ENCODE assay signal across 9 cellular contexts in genomic region chr11:73983764-73984543, GRCh38. TPM values are rescaled to one million over a fixed set of nuclear protein-coding genes. Genes with fewer than 3 reads are reported as not detected.
DNase-seq lines count a peak whose midpoint lies in the region; ATAC-seq and TF ChIP-seq lines count a peak whose summit lies in the region.
"Had no signal": no experiment of that assay in that cellular context is flagged by ENCODE, and none has a peak within 500 bp of the region (broad histone marks: within the 10 kb centered on the region; RNA-seq: fewer than 3 reads in every experiment).

No MANE protein-coding gene starts in this region.

- ATAC-seq in memory B cell (ENCODE audit: low read depth) (no peak), GM18868 (IDR thresholded peaks at IDR 0.05; ENCODE audit: unreplicated experiment) (no peak)

- H3K27me3 ChIP-seq in Caco-2 (replicated peaks; ENCODE audit: control insufficient read depth, insufficient read depth, low read length): no peaks in the 10 kb centered on the region
- H3K27me3 ChIP-seq in adrenal gland: no peaks in the 10 kb centered on the region
- no peaks in the 10 kb centered on the region for H3K27me3 ChIP-seq in vagina

- H3K9me3 Mint-ChIP-seq in Caco-2 (ENCODE audit: unreplicated experiment) (no peaks in the 10 kb centered on the region), memory B cell (no peaks in the 10 kb centered on the region)

- H3K4me3 ChIP-seq in Caco-2 (ENCODE audit: low read depth, low read length) (peak overlapping the region; percentile 55), NB4 (ENCODE audit: low read depth, low read length) (peak overlapping the region; percentile 54), adrenal gland (peak overlapping the region in 1 of 4 donors; percentile 70), vagina (peak overlapping the region; percentile 60 to 64)

- peaks cover 15% of the 10 kb centered on the region for H3K4me1 ChIP-seq in Caco-2
- H3K4me1 ChIP-seq in adrenal gland (replicated peaks in 1 of 2): peaks cover 9 to 11% of the 10 kb centered on the region in 2 donors
- peaks cover 17% of the 10 kb centered on the region for H3K4me1 ChIP-seq in vagina

- H3K27ac Mint-ChIP-seq in Caco-2 (ENCODE audit: unreplicated experiment) (peak overlapping the region; percentile 95), memory B cell (peak overlapping the region; percentile 98)

- peak overlapping the region; percentile 91 for H3K4me3 Mint-ChIP-seq in Caco-2 (ENCODE audit: unreplicated experiment)
- H3K4me3 Mint-ChIP-seq in memory B cell: peak overlapping the region; percentile 99

- H3K36me3 ChIP-seq in Caco-2 (ENCODE audit: control insufficient read depth, insufficient read depth, low read length): peaks cover 9% of the 10 kb centered on the region
- H3K36me3 ChIP-seq in adrenal gland (replicated peaks in 1 of 2): no peaks in the 10 kb centered on the region
- no peaks in the 10 kb centered on the region for H3K36me3 ChIP-seq in vagina

- peaks cover 32% of the 10 kb centered on the region for H3K36me3 Mint-ChIP-seq in Caco-2 (ENCODE audit: insufficient read depth, unreplicated experiment)
- H3K36me3 Mint-ChIP-seq in memory B cell: peaks cover 27% of the 10 kb centered on the region

- H3K27ac ChIP-seq in adrenal gland (peak overlapping the region in 4 of 5 donors; percentile 82 to 91 (median 88)), vagina (peak overlapping the region; percentile 31)

- H3K9me3 ChIP-seq in Caco-2 (no peaks in the 10 kb centered on the region), adrenal gland (replicated peaks in 1 of 3) (no peaks in the 10 kb centered on the region), vagina (no peaks in the 10 kb centered on the region)
- H3K9me3 ChIP-seq: mucosa of descending colon had no signal

- BruUV-seq in Caco-2 (replicated peaks; lab: Mats Ljungman, UMichigan): TSS peak; percentile 89

- DNase-seq in Caco-2 (peak; percentile 48 to 59), NB4 (ENCODE audit: low read depth) (peak; percentile 78), adrenal gland (no peak), memory B cell (ENCODE audit: low spot score in 2 of 2) (no peak), vagina (ENCODE audit: extremely low spot score in 2 of 2) (no peak), KG1 (lab: John Stamatoyannopoulos, UW) (no peak)
- no peak for DNase-seq in activated CD4-positive, alpha-beta T cell treated with anti-CD3 and anti-CD28 coated beads, Interleukin-2, amount 50 U/mL, for 4 hours

- H3K27me3 Mint-ChIP-seq in Caco-2 (ENCODE audit: insufficient read depth, unreplicated experiment) (no peaks in the 10 kb centered on the region), memory B cell (no peaks in the 10 kb centered on the region)

- POLR2A ChIA-PET in Caco-2 (lab: Charles Lee): interaction anchor here (0.6 to 3.4 kb wide), 8 partner anchors 10 to 187 kb away, joined by 3 to 42 read pairs (median 6); partner anchors contain the start of genes C2CD3 and PPME1

- H3K4me1 Mint-ChIP-seq in Caco-2 (ENCODE audit: low read depth, unreplicated experiment) (peaks cover 7% of the 10 kb centered on the region), memory B cell (peaks cover 25% of the 10 kb centered on the region)

- 65 to 72% (median 67%) methylated on average over 15 of the region's 15 CpGs for WGBS in adrenal gland, 4 donors

- intact Hi-C loops in Caco-2 (cut with micrococcal nuclease; ENCODE audit: unreplicated experiment): loop anchor here (1.0 to 10.0 kb wide), 5 partner anchors 85 to 331 kb away; partner anchors contain the start of genes C2CD3, P4HA3 and PPME1
- intact Hi-C loops in adrenal gland (cut with DNase I): no loop called here
- intact Hi-C loops in vagina (cut with DNase I): no loop called here

- CTCF ChIA-PET in Caco-2 (lab: Charles Lee): interaction anchor here (0.6 to 0.9 kb wide), 2 partner anchors 17 to 139 kb away, joined by 3 read pairs; no protein-coding TSS in a partner anchor

- no peak for TF ChIP-seq POLR2A in NB4 (IDR thresholded peaks at IDR 0.05; ENCODE audit: extremely low read depth, insufficient read length)
- TF ChIP-seq POLR2A in adrenal gland (IDR thresholded peaks at IDR 0.05): no peak
- TF ChIP-seq POLR2A in vagina (IDR thresholded peaks at IDR 0.05): no peak

- TF ChIP-seq CTCF in Caco-2 (IDR thresholded peaks at IDR 0.05; ENCODE audit: insufficient read depth in 1 of 2, low read depth in 1 of 2, low read length in 1 of 2, severe bottlenecking in 1 of 2, unreplicated experiment in 1 of 2) (peak in 1 of 2 experiments; percentile 18), NB4 (IDR thresholded peaks at IDR 0.05; ENCODE audit: low read depth, low read length) (no peak), adrenal gland (IDR thresholded peaks at IDR 0.05) (peak in 1 of 6 experiments; percentile 8), vagina (IDR thresholded peaks at IDR 0.05) (no peak)

RNA-seq across cellular contexts. Expression of gene UCP2, which starts 1.3 kb away (rescaled TPM):
- 100 and 144 TPM in 2 replicates for total RNA-seq in Caco-2 (2022)
- total RNA-seq in adrenal gland: 100 to 1,000 TPM in 1 of 8 donors, 10 to 100 TPM in 7; 21.4 to 117 (median 46.2) TPM
- polyA plus RNA-seq in adrenal gland: 10 to 100 TPM; 26.0 to 91.3 (median 44.2) TPM
- 51.3 TPM for total RNA-seq in vagina

RNA-seq across cellular contexts. Expression of gene UCP3, which starts 24.9 kb away (rescaled TPM):
- total RNA-seq in Caco-2 (2022): 0.84 and 1.2 TPM in 2 replicates
- total RNA-seq in adrenal gland: 1 to 10 TPM in 5 of 8 donors, under 1 TPM in 3; 0.36 to 4.0 (median 1.4) TPM
- 1 to 10 TPM in 2 of 3 donors, under 1 TPM in 1; 0.53 to 6.3 (median 4.7) TPM for polyA plus RNA-seq in adrenal gland
- 1.2 TPM for total RNA-seq in vagina

RNA-seq across cellular contexts. Expression of gene DNAJB13, which starts 33.1 kb away (rescaled TPM):
- total RNA-seq in Caco-2 (2022) (0.52 TPM in 1 of 2 replicates, not detected in the other), adrenal gland (under 1 TPM in 4 of 8 donors, not detected in 4; 0.14 to 0.65 (median 0.46) TPM), vagina (not detected)
- under 1 TPM; 0.16 to 0.34 (median 0.27) TPM for polyA plus RNA-seq in adrenal gland
- total RNA-seq: mucosa of descending colon had no signal

Comparison
In these comparisons a context has a peak if more than half of its experiments do, and no peak if none do; other contexts are left out.
1. DNase-seq: peak in Caco-2 (2 of 2) and NB4 (single experiment); none in adrenal gland (0 of 7), memory B cell (0 of 2), vagina (0 of 2), KG1 (single experiment) and activated CD4-positive, alpha-beta T cell treated with anti-CD3 and anti-CD28 coated beads, Interleukin-2, amount 50 U/mL, for 4 hours (0 of 2).